ENCODE assay signal across 11 cellular contexts in the genomic region with DNA sequence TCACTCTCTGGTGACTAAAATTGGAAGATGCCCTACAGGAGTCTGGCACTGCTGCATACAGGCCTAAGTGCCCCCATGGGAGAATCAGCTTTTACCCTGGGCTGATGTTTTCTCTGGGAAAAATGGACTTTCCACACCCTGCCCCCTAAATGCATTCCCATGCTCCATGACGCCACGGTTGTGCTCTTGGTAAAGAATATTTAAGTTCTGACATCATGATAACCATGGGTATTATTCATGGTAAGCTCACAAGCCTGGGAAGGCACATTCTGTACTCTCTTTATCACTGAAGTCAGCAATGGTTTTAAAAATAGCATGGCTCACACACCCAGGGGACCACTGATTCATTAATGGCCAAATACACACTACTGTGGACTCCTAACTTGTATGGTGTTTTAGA. TPM values are rescaled to one million over a fixed set of nuclear protein-coding genes. Genes with fewer than 3 reads are reported as not detected.
A peak's percentile ranks its signal among the peaks of the same experiment; 100 is the strongest.
DNase-seq lines count a peak whose midpoint lies in the region; ATAC-seq and TF ChIP-seq lines count a peak whose summit lies in the region.
"Had no signal": no experiment of that assay in that cellular context is flagged by ENCODE, and none has a peak within 500 bp of the region (broad histone marks: within the 10 kb centered on the region; RNA-seq: fewer than 3 reads in every experiment).

No MANE protein-coding gene starts in this region.

- H3K27ac ChIP-seq in ACC112 (ENCODE audit: low read depth, low read length) (peak overlapping the region; percentile 100), ovary (no peak overlapping the region)

- WGBS in ovary, 3 donors, result 43 to 50% (median 43%) methylated on average over 2 of the region's 2 CpGs

- H3K27me3 ChIP-seq in ACC112 (ENCODE audit: insufficient read depth, low read length) (no peaks in the 10 kb centered on the region), ovary (no peaks in the 10 kb centered on the region)

- no peaks in the 10 kb centered on the region for H3K9me3 ChIP-seq in ovary

- no peak overlapping the region for H2AFZ ChIP-seq in ACC112 (ENCODE audit: low read length, unreplicated experiment)

- TF ChIP-seq CTCF in ovary (IDR thresholded peaks at IDR 0.05), result no peak

- TF ChIP-seq POLR2A in ovary (IDR thresholded peaks at IDR 0.05), result no peak

- H3K79me2 ChIP-seq in ACC112 (ENCODE audit: control insufficient read depth, insufficient read depth, low read length, unreplicated experiment), result peaks cover 88% of the 10 kb centered on the region

- no peak overlapping the region for H3K4me3 ChIP-seq in ACC112 (ENCODE audit: low read depth, low read length)
- no peak overlapping the region for H3K4me3 ChIP-seq in ovary

- DNase-seq in fibroblast of the conjunctiva (ENCODE audit: low read depth) (peak; percentile 94), ovary (peak in 1 of 5 donors; percentile 42), GM19238 (ENCODE audit: insufficient read length, low spot score) (no peak), H4 (ENCODE audit: low spot score) (no peak), SW 1271 (lab: John Stamatoyannopoulos, UW) (no peak)
- DNase-seq: activated CD4-positive, alpha-beta T cell treated with anti-CD3 and anti-CD28 coated beads for 36 hours; cerebellar nuclear complex; H9 had no signal

- intact Hi-C loops in ovary (cut with DNase I), result no loop called here

- peak; percentile 21; the same call in 2 of the 3 replicates for ATAC-seq in SK-N-SH treated with all-trans-retinoic acid at 6 μM for 48 hours
- ATAC-seq in HG02759 (IDR thresholded peaks at IDR 0.05; ENCODE audit: unreplicated experiment), result no peak
- ATAC-seq: activated CD4-positive, alpha-beta T cell treated with anti-CD3 and anti-CD28 coated beads for 36 hours had no signal

- H3K36me3 ChIP-seq in ACC112 (ENCODE audit: insufficient read depth, low read length) (peaks cover 16% of the 10 kb centered on the region), ovary (no peaks in the 10 kb centered on the region)

- H3K4me1 ChIP-seq in ACC112 (ENCODE audit: control insufficient read depth, insufficient read depth, low read length, unreplicated experiment) (peaks cover 92% of the 10 kb centered on the region), ovary (ENCODE audit: insufficient read depth) (peaks cover 15% of the 10 kb centered on the region)

- TF ChIP-seq EP300 in ovary (IDR thresholded peaks at IDR 0.05), result peak; percentile 96

TF ChIP-seq in SK-N-SH treated with all-trans-retinoic acid at 6 μM for 48 hours, 23 proteins besides CTCF, POLR2A, EP300 and RAD21:
- TF ChIP-seq RARB (CRISPR knock-in tag; IDR thresholded peaks at IDR 0.05) (no peak), ISL1 (CRISPR knock-in tag; IDR thresholded peaks at IDR 0.05) (peak; percentile 50; the same call in 1 of the 2 replicates), ZNF8 (CRISPR knock-in tag; IDR thresholded peaks at IDR 0.05) (no peak)
- TF ChIP-seq, protein P1, sequence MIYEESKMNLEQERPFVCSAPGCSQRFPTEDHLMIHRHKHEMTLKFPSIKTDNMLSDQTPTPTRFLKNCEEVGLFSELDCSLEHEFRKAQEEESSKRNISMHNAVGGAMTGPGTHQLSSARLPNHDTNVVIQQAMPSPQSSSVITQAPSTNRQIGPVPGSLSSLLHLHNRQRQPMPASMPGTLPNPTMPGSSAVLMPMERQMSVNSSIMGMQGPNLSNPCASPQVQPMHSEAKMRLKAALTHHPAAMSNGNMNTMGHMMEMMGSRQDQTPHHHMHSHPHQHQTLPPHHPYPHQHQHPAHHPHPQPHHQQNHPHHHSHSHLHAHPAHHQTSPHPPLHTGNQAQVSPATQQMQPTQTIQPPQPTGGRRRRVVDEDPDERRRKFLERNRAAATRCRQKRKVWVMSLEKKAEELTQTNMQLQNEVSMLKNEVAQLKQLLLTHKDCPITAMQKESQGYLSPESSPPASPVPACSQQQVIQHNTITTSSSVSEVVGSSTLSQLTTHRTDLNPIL (CRISPR knock-in tag; IDR thresholded peaks at IDR 0.05; ENCODE audit: low read depth), result peak; percentile 67

RNA-seq across cellular contexts. Expression of a gene that starts 43.4 kb away (rescaled TPM):
- 10 to 100 TPM in 6 of 7 donors, 1 to 10 TPM in 1; 9.9 to 38.4 (median 35.1) TPM for total RNA-seq in ovary
- 10 to 100 TPM in 1 of 2 donors, 1 to 10 TPM in 1; 7.3 to 14.8 TPM for polyA plus RNA-seq in ovary
- 12.5 and 15.4 TPM in 2 replicates for total RNA-seq in H4 (2014; rRNA removed; shearing (Covaris generic))
